1 cellular context compared by ENCODE assay signal in the genomic region with DNA sequence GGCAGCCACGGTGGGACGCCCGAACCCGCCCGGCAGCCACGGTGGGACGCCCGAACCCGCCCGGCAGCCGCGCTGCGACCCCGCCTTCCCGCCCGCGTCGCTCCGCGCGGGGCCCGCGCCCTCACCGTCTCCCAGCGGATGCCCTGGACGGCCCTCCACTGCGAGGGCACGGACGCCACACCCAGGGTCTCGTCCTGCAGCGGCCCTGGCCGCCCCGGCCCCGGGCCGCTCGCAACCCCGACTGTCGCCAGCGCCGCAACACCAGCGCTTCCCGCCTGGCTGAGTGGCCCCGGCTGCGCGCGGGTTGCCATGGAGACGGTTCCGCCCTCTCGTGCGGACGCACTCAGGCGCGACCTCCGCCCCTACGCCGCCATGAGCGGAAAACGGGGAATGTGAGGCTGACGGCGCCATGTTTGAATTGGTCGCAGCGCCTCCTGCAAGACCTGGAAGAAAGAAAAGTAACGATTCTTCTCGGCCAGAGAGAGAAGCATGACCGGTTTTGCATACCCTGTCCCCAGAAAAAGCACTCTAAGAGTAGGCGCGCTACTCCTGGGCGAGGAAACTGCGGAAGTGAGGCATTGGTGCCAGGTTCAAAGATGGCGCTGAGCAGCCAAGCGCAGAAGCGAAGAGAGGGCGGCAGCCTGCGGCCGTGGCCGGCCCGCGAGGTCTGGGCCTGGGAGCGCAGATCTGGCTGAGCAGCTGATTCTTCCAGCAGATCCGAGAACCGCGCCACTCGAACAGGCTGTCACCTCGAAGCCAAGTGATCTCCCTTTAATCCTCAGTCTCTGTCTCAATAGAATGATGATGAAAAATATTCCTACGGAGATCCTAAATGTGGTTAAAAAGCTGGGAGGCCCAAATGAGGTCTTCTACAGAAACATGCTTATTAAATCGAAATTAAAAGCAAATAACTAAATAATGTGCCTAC.
TF ChIP-seq lines count a peak whose summit lies in the region.

Gene DYNC2I2 (minus strand): TSS at position 432 of the 928 bp plus-strand sequence. CDS start 121 bp downstream, at position 311.

TF ChIP-seq in HepG2, 621 proteins besides CTCF, POLR2A, EP300 and RAD21 (continued from another document and continues in another):
- TF ChIP-seq, protein P1, sequence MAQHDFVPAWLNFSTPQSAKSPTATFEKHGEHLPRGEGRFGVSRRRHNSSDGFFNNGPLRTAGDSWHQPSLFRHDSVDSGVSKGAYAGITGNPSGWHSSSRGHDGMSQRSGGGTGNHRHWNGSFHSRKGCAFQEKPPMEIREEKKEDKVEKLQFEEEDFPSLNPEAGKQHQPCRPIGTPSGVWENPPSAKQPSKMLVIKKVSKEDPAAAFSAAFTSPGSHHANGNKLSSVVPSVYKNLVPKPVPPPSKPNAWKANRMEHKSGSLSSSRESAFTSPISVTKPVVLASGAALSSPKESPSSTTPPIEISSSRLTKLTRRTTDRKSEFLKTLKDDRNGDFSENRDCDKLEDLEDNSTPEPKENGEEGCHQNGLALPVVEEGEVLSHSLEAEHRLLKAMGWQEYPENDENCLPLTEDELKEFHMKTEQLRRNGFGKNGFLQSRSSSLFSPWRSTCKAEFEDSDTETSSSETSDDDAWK (CRISPR knock-in tag; IDR thresholded peaks at IDR 0.05) = no peak
- TF ChIP-seq ZBTB26 (CRISPR knock-in tag; IDR thresholded peaks at IDR 0.05; ENCODE audit: borderline replicate concordance) = peak; percentile 56; the same call in 1 of the 2 replicates
- TF ChIP-seq AGO1 (IDR thresholded peaks at IDR 0.05; ENCODE audit: low read depth, low read length, poor library complexity, severe bottlenecking) = peak; percentile 77
- peak; percentile 91 for TF ChIP-seq TAF1 (CRISPR knock-in tag; IDR thresholded peaks at IDR 0.05)
- peak; percentile 91 for TF ChIP-seq SP4 (CRISPR knock-in tag; IDR thresholded peaks at IDR 0.05)
- peak; percentile 32; the same call in 1 of the 2 replicates for TF ChIP-seq NFYC (CRISPR knock-in tag; IDR thresholded peaks at IDR 0.05)
- TF ChIP-seq, protein P2, sequence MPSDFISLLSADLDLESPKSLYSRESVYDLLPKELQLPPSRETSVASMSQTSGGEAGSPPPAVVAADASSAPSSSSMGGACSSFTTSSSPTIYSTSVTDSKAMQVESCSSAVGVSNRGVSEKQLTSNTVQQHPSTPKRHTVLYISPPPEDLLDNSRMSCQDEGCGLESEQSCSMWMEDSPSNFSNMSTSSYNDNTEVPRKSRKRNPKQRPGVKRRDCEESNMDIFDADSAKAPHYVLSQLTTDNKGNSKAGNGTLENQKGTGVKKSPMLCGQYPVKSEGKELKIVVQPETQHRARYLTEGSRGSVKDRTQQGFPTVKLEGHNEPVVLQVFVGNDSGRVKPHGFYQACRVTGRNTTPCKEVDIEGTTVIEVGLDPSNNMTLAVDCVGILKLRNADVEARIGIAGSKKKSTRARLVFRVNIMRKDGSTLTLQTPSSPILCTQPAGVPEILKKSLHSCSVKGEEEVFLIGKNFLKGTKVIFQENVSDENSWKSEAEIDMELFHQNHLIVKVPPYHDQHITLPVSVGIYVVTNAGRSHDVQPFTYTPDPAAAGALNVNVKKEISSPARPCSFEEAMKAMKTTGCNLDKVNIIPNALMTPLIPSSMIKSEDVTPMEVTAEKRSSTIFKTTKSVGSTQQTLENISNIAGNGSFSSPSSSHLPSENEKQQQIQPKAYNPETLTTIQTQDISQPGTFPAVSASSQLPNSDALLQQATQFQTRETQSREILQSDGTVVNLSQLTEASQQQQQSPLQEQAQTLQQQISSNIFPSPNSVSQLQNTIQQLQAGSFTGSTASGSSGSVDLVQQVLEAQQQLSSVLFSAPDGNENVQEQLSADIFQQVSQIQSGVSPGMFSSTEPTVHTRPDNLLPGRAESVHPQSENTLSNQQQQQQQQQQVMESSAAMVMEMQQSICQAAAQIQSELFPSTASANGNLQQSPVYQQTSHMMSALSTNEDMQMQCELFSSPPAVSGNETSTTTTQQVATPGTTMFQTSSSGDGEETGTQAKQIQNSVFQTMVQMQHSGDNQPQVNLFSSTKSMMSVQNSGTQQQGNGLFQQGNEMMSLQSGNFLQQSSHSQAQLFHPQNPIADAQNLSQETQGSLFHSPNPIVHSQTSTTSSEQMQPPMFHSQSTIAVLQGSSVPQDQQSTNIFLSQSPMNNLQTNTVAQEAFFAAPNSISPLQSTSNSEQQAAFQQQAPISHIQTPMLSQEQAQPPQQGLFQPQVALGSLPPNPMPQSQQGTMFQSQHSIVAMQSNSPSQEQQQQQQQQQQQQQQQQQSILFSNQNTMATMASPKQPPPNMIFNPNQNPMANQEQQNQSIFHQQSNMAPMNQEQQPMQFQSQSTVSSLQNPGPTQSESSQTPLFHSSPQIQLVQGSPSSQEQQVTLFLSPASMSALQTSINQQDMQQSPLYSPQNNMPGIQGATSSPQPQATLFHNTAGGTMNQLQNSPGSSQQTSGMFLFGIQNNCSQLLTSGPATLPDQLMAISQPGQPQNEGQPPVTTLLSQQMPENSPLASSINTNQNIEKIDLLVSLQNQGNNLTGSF (CRISPR knock-in tag; IDR thresholded peaks at IDR 0.05) = peak; percentile 62
- peak; percentile 90; the same call in 1 of the 2 replicates for TF ChIP-seq ZNF343 (CRISPR knock-in tag; IDR thresholded peaks at IDR 0.05)
- TF ChIP-seq MIXL1 (CRISPR knock-in tag; IDR thresholded peaks at IDR 0.05) = peak; percentile 43
- peak; percentile 83; the same call in 1 of the 2 replicates for TF ChIP-seq SAFB2 (CRISPR knock-in tag; IDR thresholded peaks at IDR 0.05; ENCODE audit: borderline replicate concordance, low read depth)
- TF ChIP-seq THAP9 (CRISPR knock-in tag; IDR thresholded peaks at IDR 0.05; ENCODE audit: borderline replicate concordance) = peak; percentile 98
- peak; percentile 43; the same call in 1 of the 2 replicates for TF ChIP-seq IRF9 (CRISPR knock-in tag; IDR thresholded peaks at IDR 0.05; ENCODE audit: borderline replicate concordance)
- TF ChIP-seq, protein P3, sequence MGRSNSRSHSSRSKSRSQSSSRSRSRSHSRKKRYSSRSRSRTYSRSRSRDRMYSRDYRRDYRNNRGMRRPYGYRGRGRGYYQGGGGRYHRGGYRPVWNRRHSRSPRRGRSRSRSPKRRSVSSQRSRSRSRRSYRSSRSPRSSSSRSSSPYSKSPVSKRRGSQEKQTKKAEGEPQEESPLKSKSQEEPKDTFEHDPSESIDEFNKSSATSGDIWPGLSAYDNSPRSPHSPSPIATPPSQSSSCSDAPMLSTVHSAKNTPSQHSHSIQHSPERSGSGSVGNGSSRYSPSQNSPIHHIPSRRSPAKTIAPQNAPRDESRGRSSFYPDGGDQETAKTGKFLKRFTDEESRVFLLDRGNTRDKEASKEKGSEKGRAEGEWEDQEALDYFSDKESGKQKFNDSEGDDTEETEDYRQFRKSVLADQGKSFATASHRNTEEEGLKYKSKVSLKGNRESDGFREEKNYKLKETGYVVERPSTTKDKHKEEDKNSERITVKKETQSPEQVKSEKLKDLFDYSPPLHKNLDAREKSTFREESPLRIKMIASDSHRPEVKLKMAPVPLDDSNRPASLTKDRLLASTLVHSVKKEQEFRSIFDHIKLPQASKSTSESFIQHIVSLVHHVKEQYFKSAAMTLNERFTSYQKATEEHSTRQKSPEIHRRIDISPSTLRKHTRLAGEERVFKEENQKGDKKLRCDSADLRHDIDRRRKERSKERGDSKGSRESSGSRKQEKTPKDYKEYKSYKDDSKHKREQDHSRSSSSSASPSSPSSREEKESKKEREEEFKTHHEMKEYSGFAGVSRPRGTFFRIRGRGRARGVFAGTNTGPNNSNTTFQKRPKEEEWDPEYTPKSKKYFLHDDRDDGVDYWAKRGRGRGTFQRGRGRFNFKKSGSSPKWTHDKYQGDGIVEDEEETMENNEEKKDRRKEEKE (IDR thresholded peaks at IDR 0.05) = no peak
- TF ChIP-seq ZNF136 (CRISPR knock-in tag; IDR thresholded peaks at IDR 0.05; ENCODE audit: low read depth) = peak; percentile 54; the same call in 1 of the 2 replicates
- TF ChIP-seq ZSCAN30 (CRISPR knock-in tag; IDR thresholded peaks at IDR 0.05) = no peak
- TF ChIP-seq ZNF292 (CRISPR knock-in tag; IDR thresholded peaks at IDR 0.05; ENCODE audit: borderline replicate concordance, low read depth) = peak; percentile 55; the same call in 1 of the 2 replicates
- TF ChIP-seq ZNF691 (CRISPR knock-in tag; IDR thresholded peaks at IDR 0.05; ENCODE audit: borderline replicate concordance, low read depth) = no peak
- 0 out of 2 replicates have a peak, but pooled peaks have one; percentile 27 for TF ChIP-seq ZNF329 (CRISPR knock-in tag; IDR thresholded peaks at IDR 0.05; ENCODE audit: low read depth)
- peak; percentile 92 for TF ChIP-seq ERF (CRISPR knock-in tag; IDR thresholded peaks at IDR 0.05)
- peak; percentile 68 for TF ChIP-seq MED8 (CRISPR knock-in tag; IDR thresholded peaks at IDR 0.05; ENCODE audit: insufficient replicate concordance)
- TF ChIP-seq NCOA2 (CRISPR knock-in tag; IDR thresholded peaks at IDR 0.05) = no peak
- 0 out of 2 replicates have a peak, but pooled peaks have one; percentile 84 for TF ChIP-seq NFATC3 (CRISPR knock-in tag; IDR thresholded peaks at IDR 0.05)
- no peak for TF ChIP-seq HDAC6 (IDR thresholded peaks at IDR 0.05; ENCODE audit: low read depth, low read length)
- TF ChIP-seq PRDM15 (CRISPR knock-in tag; IDR thresholded peaks at IDR 0.05) = peak; percentile 43; the same call in 1 of the 2 replicates
- peak; percentile 71; the same call in 1 of the 2 replicates for TF ChIP-seq ZNF34 (CRISPR knock-in tag; IDR thresholded peaks at IDR 0.05; ENCODE audit: borderline replicate concordance)
- no peak for TF ChIP-seq SRSF4 (IDR thresholded peaks at IDR 0.05; ENCODE audit: low read depth, low read length, poor library complexity, severe bottlenecking)
- peak; percentile 41; the same call in 1 of the 2 replicates for TF ChIP-seq FOXC1 (CRISPR knock-in tag; IDR thresholded peaks at IDR 0.05; ENCODE audit: borderline replicate concordance)
- TF ChIP-seq RBM22 (optimal IDR thresholded peaks at IDR 0.05; ENCODE audit: low read length) = peak; percentile 59
- peak; percentile 82 for TF ChIP-seq ATF1 (CRISPR knock-in tag; IDR thresholded peaks at IDR 0.05)
- peak; percentile 94 for TF ChIP-seq GABPB1 (CRISPR knock-in tag; IDR thresholded peaks at IDR 0.05)
